ENCODE assay signal across 16 cellular contexts in the genomic region with DNA sequence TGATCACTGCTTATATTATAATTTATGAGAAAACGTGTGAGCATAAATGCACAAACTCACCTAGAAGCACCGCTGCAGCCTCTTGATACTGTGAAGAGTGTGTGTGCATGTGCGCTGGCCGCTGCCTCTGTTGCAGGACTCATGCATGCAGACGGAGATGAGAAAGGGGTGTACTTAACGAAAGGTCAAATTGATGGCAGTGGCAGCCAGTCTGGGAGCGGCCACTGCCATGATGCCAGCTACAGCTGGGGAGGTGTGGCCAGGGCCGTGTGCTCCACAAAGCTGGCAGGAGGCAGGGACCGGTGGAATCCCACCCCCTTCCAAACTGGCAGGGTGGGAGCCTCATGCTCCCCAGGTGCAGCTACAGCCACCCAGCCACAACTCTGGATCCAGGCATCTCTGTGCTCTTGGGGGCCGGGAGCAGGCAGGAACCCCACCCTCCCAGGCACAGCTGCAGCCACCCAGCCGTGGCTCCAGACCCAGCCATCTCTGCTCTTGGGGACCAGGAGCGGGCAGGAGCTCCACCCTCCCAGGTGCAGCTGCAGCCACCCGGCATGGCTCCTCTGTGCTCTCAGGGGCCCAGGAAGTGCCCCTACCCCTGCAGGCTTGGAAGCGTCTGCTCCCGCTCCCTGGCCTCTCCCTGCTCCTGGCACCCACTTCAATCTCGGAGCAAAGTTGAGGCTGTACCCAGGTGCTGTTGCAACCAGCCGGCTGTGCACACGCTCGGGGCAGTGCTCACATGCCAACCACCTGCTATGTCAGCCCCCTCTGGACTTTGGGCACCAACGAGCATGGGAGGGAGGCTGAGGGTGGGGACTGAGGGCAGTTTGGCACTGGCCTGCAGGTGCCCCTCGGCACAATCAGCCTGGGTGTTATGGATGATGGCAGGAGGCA.
"Had no signal": no experiment of that assay in that cellular context is flagged by ENCODE, and none has a peak within 500 bp of the region (broad histone marks: within the 10 kb centered on the region; RNA-seq: fewer than 3 reads in every experiment).

No MANE protein-coding gene starts in this region.

- H3K27me3 Mint-ChIP-seq: activated CD4-positive, alpha-beta T cell treated with anti-CD3 and anti-CD28 coated beads, Interleukin-2, amount 10 ng/mL, durations not matched to agents 7 days and 5 days; activated T-cell treated with anti-CD3 and anti-CD28 coated beads, Interleukin-2, amount 50 U/mL, for 24 hours had no signal

- H3K9me3 Mint-ChIP-seq: activated T-cell treated with anti-CD3 and anti-CD28 coated beads, Interleukin-2, amount 50 U/mL, for 24 hours; neural crest cell had no signal

- FAIRE-seq: pancreas had no signal

- ATAC-seq: gastroesophageal sphincter, left ventricle myocardium superior, pancreas had no signal

- H3K27ac ChIP-seq: gastroesophageal sphincter, pancreas, skin epidermis, thyroid gland, vagina had no signal

- H3K4me3 Mint-ChIP-seq: activated CD4-positive, alpha-beta T cell treated with anti-CD3 and anti-CD28 coated beads, Interleukin-2, amount 10 ng/mL, durations not matched to agents 7 days and 5 days; activated T-cell treated with anti-CD3 and anti-CD28 coated beads, Interleukin-2, amount 50 U/mL, for 24 hours; neural crest cell; T-helper 1 cell treated with Interleukin-12 subunit alpha and Interleukin-12 subunit beta and Interleukin-4 antibody, amounts not matched to agents 30 μg/mL and 1 μg/mL, for 36 hours had no signal

- H3K4me3 ChIP-seq: gastroesophageal sphincter, pancreas, skin epidermis, thyroid gland, vagina had no signal

- H3K9me3 ChIP-seq: gastroesophageal sphincter, pancreas, thyroid gland, vagina had no signal

- H3K27me3 ChIP-seq: gastroesophageal sphincter, pancreas, thyroid gland, vagina had no signal

- DNase-seq: activated CD4-positive, alpha-beta T cell treated with anti-CD3 and anti-CD28 coated beads, Interleukin-2, amount 10 ng/mL, durations not matched to agents 7 days and 5 days; activated CD4-positive, CD25-positive, alpha-beta regulatory T cell; activated gamma-delta T cell; activated T-cell treated with anti-CD3 and anti-CD28 coated beads, Interleukin-2, amount 50 U/mL, for 24 hours; central memory CD4-positive, alpha-beta T cell; cortex of kidney; effector CD8-positive, alpha-beta T cell; islet precursor cell; left ventricle myocardium superior; thyroid gland had no signal

- H3K4me1 ChIP-seq: pancreas had no signal

- H3K27ac Mint-ChIP-seq: activated CD4-positive, alpha-beta T cell treated with anti-CD3 and anti-CD28 coated beads, Interleukin-2, amount 10 ng/mL, durations not matched to agents 7 days and 5 days; activated T-cell treated with anti-CD3 and anti-CD28 coated beads, Interleukin-2, amount 50 U/mL, for 24 hours; T-helper 1 cell treated with Interleukin-12 subunit alpha and Interleukin-12 subunit beta and Interleukin-4 antibody, amounts not matched to agents 30 μg/mL and 1 μg/mL, for 36 hours had no signal
